Comparison of ENCODE assay signal across 9 cellular contexts in genomic region chr10:89369142-89370105, GRCh38. TPM values are rescaled to one million over a fixed set of nuclear protein-coding genes. Genes with fewer than 3 reads are reported as not detected.
DNase-seq lines count a peak whose midpoint lies in the region; ATAC-seq and TF ChIP-seq lines count a peak whose summit lies in the region.
"Had no signal": no experiment of that assay in that cellular context is flagged by ENCODE, and none has a peak within 500 bp of the region (broad histone marks: within the 10 kb centered on the region; RNA-seq: fewer than 3 reads in every experiment).

No MANE protein-coding gene starts in this region.

- peak overlapping the region in 4 of 8 donors; percentile 19 to 43 (median 36) for H3K27ac ChIP-seq in spleen

- H3K4me1 ChIP-seq in spleen = peaks cover 0 to 49% (median 28%) of the 10 kb centered on the region in 6 donors

- no peak for ATAC-seq in HG03095 (IDR thresholded peaks at IDR 0.05; ENCODE audit: unreplicated experiment)

- TF ChIP-seq CTCF in fibroblast of the aortic adventitia (IDR thresholded peaks at IDR 0.05; ENCODE audit: insufficient read depth, low read length) (peak; percentile 71), spleen (IDR thresholded peaks at IDR 0.05 in 8 of 11, conservative IDR thresholded peaks at IDR 0.05 in 3 of 11) (peak in 10 of 11 experiments; percentile 10 to 61 (median 46))

- H3K27me3 ChIP-seq in spleen (replicated peaks in 1 of 7) = no peaks in the 10 kb centered on the region

- peak; percentile 18 for DNase-seq in 8988T
- peak; percentile 7 for DNase-seq in GDM1 (lab: John Stamatoyannopoulos, UW)
- DNase-seq in RPMI8226 = peak; percentile 28
- peak; percentile 79 for DNase-seq in fibroblast of the aortic adventitia (ENCODE audit: low read depth)
- DNase-seq in spleen = no peak
- DNase-seq in NCI-H1694 treated with DMSO at 0.1 percent for 48 hours (lab: John Stamatoyannopoulos, UW) = no peak
- DNase-seq in activated gamma-delta T cell (lab: John Stamatoyannopoulos, UW) = no peak

- no peak overlapping the region for H3K4me3 ChIP-seq in fibroblast of the aortic adventitia (ENCODE audit: low read depth, low read length)
- H3K4me3 ChIP-seq in spleen = no peak overlapping the region

- intact Hi-C loops in spleen (cut with DNase I; ENCODE audit: low total_unique reads) = no loop called here

- no peak for TF ChIP-seq POLR2A in spleen (IDR thresholded peaks at IDR 0.05)

- H3K36me3 ChIP-seq in spleen = no peaks in the 10 kb centered on the region

- 54 to 68% (median 61%) methylated on average over 5 of the region's 5 CpGs for WGBS in spleen, 5 donors

- no peaks in the 10 kb centered on the region for H3K9me3 ChIP-seq in spleen

RNA-seq across cellular contexts. Expression of gene IFIT1B, which starts 8.4 kb away (rescaled TPM):
- total RNA-seq in fibroblast of the aortic adventitia (ENCODE audit: low replicate concordance) (not detected in 2 replicates), spleen (10 to 100 TPM in 1 of 7 donors, 1 to 10 TPM in 3, under 1 TPM in 1, not detected in 2; 0.49 to 36.9 (median 2.9) TPM)
- under 1 TPM in 1 of 3 donors, not detected in 2; 0.04 TPM for polyA plus RNA-seq in spleen
- total RNA-seq: dermis microvascular lymphatic vessel endothelial cell had no signal

RNA-seq across cellular contexts. Expression of gene IFIT1, which starts 23.0 kb away (rescaled TPM):
- 13.6 and 172 TPM in 2 replicates for total RNA-seq in fibroblast of the aortic adventitia (ENCODE audit: low replicate concordance)
- total RNA-seq in spleen = 10 to 100 TPM; 13.5 to 35.7 (median 24.2) TPM
- 10 to 100 TPM in 2 of 3 donors, 1 to 10 TPM in 1; 8.8 to 26.5 (median 10.8) TPM for polyA plus RNA-seq in spleen

RNA-seq across cellular contexts. Expression of gene IFIT3, which starts 41.6 kb away (rescaled TPM):
- 23.1 and 88.3 TPM in 2 replicates for total RNA-seq in fibroblast of the aortic adventitia (ENCODE audit: low replicate concordance)
- total RNA-seq in spleen = 10 to 100 TPM; 19.1 to 44.5 (median 24.7) TPM
- 10 to 100 TPM in 2 of 3 donors, 1 to 10 TPM in 1; 7.7 to 29.9 (median 10.4) TPM for polyA plus RNA-seq in spleen

RNA-seq across cellular contexts. Expression of gene IFIT5, which starts 44.9 kb away (rescaled TPM):
- total RNA-seq in fibroblast of the aortic adventitia (ENCODE audit: low replicate concordance) = 30.7 and 36.0 TPM in 2 replicates
- 10 to 100 TPM; 17.3 to 23.7 (median 20.4) TPM for total RNA-seq in spleen
- polyA plus RNA-seq in spleen = 10 to 100 TPM in 2 of 3 donors, 1 to 10 TPM in 1; 9.3 to 13.6 (median 11.4) TPM

Comparison
In these comparisons a context has a peak if more than half of its experiments do, and no peak if none do; other contexts are left out.
1. DNase-seq: peak in 8988T (single experiment), GDM1 (single experiment), RPMI8226 (single experiment) and fibroblast of the aortic adventitia (single experiment); none in spleen (single experiment), NCI-H1694 treated with DMSO at 0.1 percent for 48 hours (single experiment) and activated gamma-delta T cell (single experiment).